Comparison of ENCODE assay signal across 15 cellular contexts in the genomic region with DNA sequence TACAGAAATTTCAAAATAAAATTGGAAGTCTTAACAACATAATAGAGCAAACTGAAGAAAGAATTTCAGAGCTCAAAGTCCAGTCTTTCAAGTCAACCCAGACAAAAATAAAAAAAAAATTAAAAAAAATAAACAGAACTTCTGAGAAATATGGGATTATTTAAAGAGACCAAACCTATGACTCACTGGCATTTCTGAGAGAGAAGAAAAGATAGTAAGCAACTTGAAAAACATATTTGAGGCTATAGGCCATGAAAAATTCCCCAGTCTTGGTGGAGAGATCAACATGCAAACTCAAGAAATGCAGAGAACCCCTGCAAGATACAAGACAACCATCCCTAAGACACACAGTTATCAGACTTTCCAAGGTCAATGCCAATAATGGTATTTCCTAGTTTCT.
"Had no signal": no experiment of that assay in that cellular context is flagged by ENCODE, and none has a peak within 500 bp of the region (broad histone marks: within the 10 kb centered on the region; RNA-seq: fewer than 3 reads in every experiment).

No MANE protein-coding gene starts in this region.

- ATAC-seq: activated CD4-positive, CD25-positive, alpha-beta regulatory T cell treated with anti-CD3 and anti-CD28 coated beads, Interleukin-2, amount 50 U/mL, for 24 hours had no signal

- H3K27me3 ChIP-seq: SJSA1 had no signal

- H3K4me3 Mint-ChIP-seq: activated CD8-positive, alpha-beta T cell treated with anti-CD3 and anti-CD28 coated beads, Interleukin-2, amount 10 ng/mL, durations not matched to agents 7 days and 5 days; activated naive CD8-positive, alpha-beta T cell treated with anti-CD3 and anti-CD28 coated beads, Interleukin-2, amount 10 ng/mL, durations not matched to agents 7 days and 5 days; T-helper 1 cell treated with Interleukin-12 subunit alpha and Interleukin-12 subunit beta and Interleukin-4 antibody, amounts not matched to agents 30 μg/mL and 1 μg/mL, for 36 hours had no signal

- H3K9me3 ChIP-seq: SJSA1 had no signal

- H3K4me1 Mint-ChIP-seq: activated naive CD8-positive, alpha-beta T cell treated with anti-CD3 and anti-CD28 coated beads, Interleukin-2, amount 10 ng/mL, durations not matched to agents 7 days and 5 days had no signal

- FAIRE-seq: RCC 7860 had no signal

- H3K27ac Mint-ChIP-seq: activated naive CD8-positive, alpha-beta T cell treated with anti-CD3 and anti-CD28 coated beads, Interleukin-2, amount 10 ng/mL, durations not matched to agents 7 days and 5 days; T-helper 1 cell treated with Interleukin-12 subunit alpha and Interleukin-12 subunit beta and Interleukin-4 antibody, amounts not matched to agents 30 μg/mL and 1 μg/mL, for 36 hours had no signal

- H3K4me1 ChIP-seq: SJSA1 had no signal

- H3K27ac ChIP-seq: SJSA1 had no signal

- DNase-seq: activated CD4-positive, alpha-beta T cell treated with anti-CD3 and anti-CD28 coated beads for 4 hours; activated CD4-positive, alpha-beta T cell treated with anti-CD3 and anti-CD28 coated beads, Interleukin-2, amount 50 U/mL, for 4 hours; activated CD8-positive, alpha-beta memory T cell treated with anti-CD3 and anti-CD28 coated beads, Interleukin-2, amount 50 U/mL, for 48 hours; activated naive CD4-positive, alpha-beta T cell treated with anti-CD3 and anti-CD28 coated beads, Interleukin-2, amount 50 U/mL, for 16 hours; activated naive CD8-positive, alpha-beta T cell treated with anti-CD3 and anti-CD28 coated beads, Interleukin-2, amount 10 ng/mL, durations not matched to agents 7 days and 5 days; activated T-cell treated with anti-CD3 and anti-CD28 coated beads, Interleukin-2, amount 50 U/mL, for 1 hour; caudate nucleus; NCI-H1436 treated with DMSO at 0.1 percent for 48 hours; NCI-H187; NCI-H510A treated with DMSO at 0.1 percent for 48 hours had no signal

- H3K36me3 ChIP-seq: SJSA1 had no signal

- H3K4me3 ChIP-seq: SJSA1 had no signal
